8 cellular contexts compared by ENCODE assay signal in the genomic region with DNA sequence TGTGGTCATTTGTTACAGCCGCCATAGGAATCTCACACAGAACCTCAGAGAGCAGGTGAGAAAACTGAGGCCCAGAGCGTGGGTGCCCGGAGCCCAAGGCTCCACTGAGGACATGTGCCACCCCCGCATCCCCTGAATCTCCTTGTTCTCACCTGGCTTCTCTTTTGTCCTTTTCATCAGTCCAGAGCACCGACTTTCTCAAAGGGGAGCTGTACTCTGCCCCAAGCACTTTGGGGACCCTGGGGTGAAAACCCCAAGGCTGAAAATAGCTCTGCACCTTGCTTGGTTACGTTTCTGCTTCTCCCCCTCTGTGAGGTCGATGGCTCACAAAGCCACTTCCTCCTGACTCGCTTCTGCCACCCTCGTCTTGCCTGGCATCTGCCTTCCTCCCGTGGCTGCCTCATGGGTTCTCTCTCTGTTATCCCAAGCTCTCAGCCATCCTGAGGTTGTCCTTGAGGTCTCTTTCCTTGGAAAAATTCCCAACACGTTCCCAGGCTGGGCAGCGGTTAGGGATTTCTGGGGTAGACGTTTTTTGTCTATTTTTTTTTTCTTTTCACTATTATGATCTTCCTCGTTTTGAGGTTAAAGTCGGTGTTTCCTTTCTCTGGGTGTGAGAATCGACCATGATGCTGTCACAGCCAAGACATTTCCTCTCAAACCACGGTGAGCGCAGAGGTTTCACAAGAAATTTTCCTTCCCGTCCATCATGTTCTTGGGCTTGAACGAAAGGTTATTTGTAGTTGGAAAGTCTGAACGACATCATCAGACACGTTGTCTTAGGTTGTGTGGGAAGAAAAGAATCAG. TPM values are rescaled to one million over a fixed set of nuclear protein-coding genes. Genes with fewer than 3 reads are reported as not detected.
DNase-seq lines count a peak whose midpoint lies in the region; ATAC-seq and TF ChIP-seq lines count a peak whose summit lies in the region.

No MANE protein-coding gene starts in this region.

- H3K36me3 Mint-ChIP-seq in activated naive CD4-positive, alpha-beta T cell treated with anti-CD3 and anti-CD28 coated beads, Interleukin-2, amount 50 U/mL, for 24 hours, result peaks cover 2% of the 10 kb centered on the region
- no peaks in the 10 kb centered on the region for H3K36me3 Mint-ChIP-seq in MCF 10A (ENCODE audit: insufficient read depth, unreplicated experiment)

- no peaks in the 10 kb centered on the region for H3K9me3 Mint-ChIP-seq in activated naive CD4-positive, alpha-beta T cell treated with anti-CD3 and anti-CD28 coated beads, Interleukin-2, amount 50 U/mL, for 24 hours
- H3K9me3 Mint-ChIP-seq in MCF 10A (ENCODE audit: unreplicated experiment), result no peaks in the 10 kb centered on the region

- intact Hi-C loops in MCF 10A (cut with micrococcal nuclease), result no loop called here

- no TSS peak for BruUV-seq in MCF 10A (replicated peaks; lab: Mats Ljungman, UMichigan)

- CTCF ChIA-PET in MCF 10A (lab: Yijun Ruan, JAX), result interaction anchor here (0.6 to 0.9 kb wide), 2 partner anchors 115 to 216 kb away, joined by 3 to 4 read pairs; no protein-coding TSS in a partner anchor

- H3K27ac Mint-ChIP-seq in activated naive CD4-positive, alpha-beta T cell treated with anti-CD3 and anti-CD28 coated beads, Interleukin-2, amount 50 U/mL, for 24 hours, result peak overlapping the region; percentile 93
- H3K27ac Mint-ChIP-seq in MCF 10A (ENCODE audit: low read depth, unreplicated experiment), result no peak overlapping the region

- peak; percentile 49 for ATAC-seq in GM18508 (IDR thresholded peaks at IDR 0.05; ENCODE audit: insufficient read depth, unreplicated experiment)
- ATAC-seq in HG02884 (IDR thresholded peaks at IDR 0.05; ENCODE audit: unreplicated experiment), result peak; percentile 74

- peak overlapping the region; percentile 80 for H3K4me3 Mint-ChIP-seq in activated naive CD4-positive, alpha-beta T cell treated with anti-CD3 and anti-CD28 coated beads, Interleukin-2, amount 50 U/mL, for 24 hours
- no peak overlapping the region for H3K4me3 Mint-ChIP-seq in MCF 10A (ENCODE audit: unreplicated experiment)

- DNase-seq in SIG-M5 treated with dmso at 0.1 percent for 504 hours (lab: John Stamatoyannopoulos, UW; ENCODE audit: unreplicated experiment) (peak; percentile 81), dedifferentiated amniotic fluid mesenchymal stem cell (ENCODE audit: extremely low spot score) (no peak), NCI-H748 treated with DMSO at 0.1 percent for 48 hours (lab: John Stamatoyannopoulos, UW) (no peak), MCF 10A (ENCODE audit: unreplicated experiment) (no peak)
- DNase-seq in stimulated activated CD8-positive, alpha-beta memory T cell treated with anti-CD3 and anti-CD28 coated beads, Interleukin-12 subunit alpha, Interleukin-12 subunit beta, amount 100 ng/mL, for 4 hours (ENCODE audit: low read depth), result peak; percentile 65

- POLR2A ChIA-PET in MCF 10A (lab: Yijun Ruan, JAX), result no interaction called here

- TF ChIP-seq CTCF in MCF 10A (IDR thresholded peaks at IDR 0.05; ENCODE audit: unreplicated experiment), result no peak

- H3K4me1 Mint-ChIP-seq in activated naive CD4-positive, alpha-beta T cell treated with anti-CD3 and anti-CD28 coated beads, Interleukin-2, amount 50 U/mL, for 24 hours, result peaks cover 58% of the 10 kb centered on the region
- H3K4me1 Mint-ChIP-seq in MCF 10A (ENCODE audit: insufficient read depth, unreplicated experiment), result no peaks in the 10 kb centered on the region

- no peaks in the 10 kb centered on the region for H3K27me3 Mint-ChIP-seq in activated naive CD4-positive, alpha-beta T cell treated with anti-CD3 and anti-CD28 coated beads, Interleukin-2, amount 50 U/mL, for 24 hours
- peaks cover 90% of the 10 kb centered on the region for H3K27me3 Mint-ChIP-seq in MCF 10A (ENCODE audit: insufficient read depth, unreplicated experiment)

RNA-seq across cellular contexts. Expression of gene IRF8, which starts 37.2 kb away (rescaled TPM):
- not detected in 2 replicates for total RNA-seq in MCF 10A (2022)

Comparison
In these comparisons a context has a peak if more than half of its experiments do, and no peak if none do; other contexts are left out.
1. DNase-seq: peak in SIG-M5 treated with dmso at 0.1 percent for 504 hours (single experiment) and stimulated activated CD8-positive, alpha-beta memory T cell treated with anti-CD3 and anti-CD28 coated beads, Interleukin-12 subunit alpha, Interleukin-12 subunit beta, amount 100 ng/mL, for 4 hours (single experiment); none in dedifferentiated amniotic fluid mesenchymal stem cell (single experiment), NCI-H748 treated with DMSO at 0.1 percent for 48 hours (single experiment) and MCF 10A (single experiment).